11 cellular contexts compared by ENCODE assay signal in genomic region chr18:41940506-41941215, GRCh38. TPM values are rescaled to one million over a fixed set of nuclear protein-coding genes. Genes with fewer than 3 reads are reported as not detected.
A peak's percentile ranks its signal among the peaks of the same experiment; 100 is the strongest.
DNase-seq lines count a peak whose midpoint lies in the region; ATAC-seq, FAIRE-seq and TF ChIP-seq lines count a peak whose summit lies in the region.
"Had no signal": no experiment of that assay in that cellular context is flagged by ENCODE, and none has a peak within 500 bp of the region (broad histone marks: within the 10 kb centered on the region; RNA-seq: fewer than 3 reads in every experiment).

No MANE protein-coding gene starts in this region.

- no peaks in the 10 kb centered on the region for H3K27me3 ChIP-seq in H9 (ENCODE audit: insufficient read depth, low read length)
- no peaks in the 10 kb centered on the region for H3K27me3 ChIP-seq in foreskin keratinocyte

- H3T11ph ChIP-seq in H9 (ENCODE audit: low read length): no peak overlapping the region

- no peak overlapping the region for H3K4me3 Mint-ChIP-seq in H9
- H3K4me3 Mint-ChIP-seq: activated CD8-positive, alpha-beta T cell treated with anti-CD3 and anti-CD28 coated beads for 36 hours had no signal

- no CpG with 5 or more reads among the region's 6 CpGs for WGBS in H9 (ENCODE audit: extremely low coverage, insufficient read length, low lambda C conversion rate)

- no peaks in the 10 kb centered on the region for H3K23me2 ChIP-seq in H9 (ENCODE audit: insufficient read length, low read depth, low read length, poor library complexity, severe bottlenecking)

- H3K18ac ChIP-seq in H9 (ENCODE audit: insufficient read length, low read depth, low read length): no peak overlapping the region

- no peak for TF ChIP-seq POLR2A in GM12891 (IDR thresholded peaks at IDR 0.05; ENCODE audit: low read depth, low read length)

- no peak overlapping the region for H3K4me2 ChIP-seq in H9 (ENCODE audit: insufficient read depth, insufficient read length, low read length)

- no peak overlapping the region for H3K9ac ChIP-seq in H9 (ENCODE audit: extremely low read depth, insufficient read length, low read length)

- H3K27me3 Mint-ChIP-seq in H9 (ENCODE audit: low read depth): no peaks in the 10 kb centered on the region; the same call in 1 of the 2 replicates

- H3K36me3 Mint-ChIP-seq in H9 (ENCODE audit: insufficient read depth in 1 of 3, low read depth in 3 of 3): no peaks in the 10 kb centered on the region; a peak in 1 of 7 replicates

- H3K9me3 Mint-ChIP-seq in H9: no peaks in the 10 kb centered on the region
- H3K9me3 Mint-ChIP-seq: activated CD8-positive, alpha-beta T cell treated with anti-CD3 and anti-CD28 coated beads for 36 hours had no signal

- H3K79me2 ChIP-seq in H9 (ENCODE audit: insufficient read depth, low read length): no peaks in the 10 kb centered on the region

- no peak overlapping the region for H2BK12ac ChIP-seq in H9 (ENCODE audit: insufficient read length, low read depth, low read length)

- H4K5ac ChIP-seq in H9 (ENCODE audit: insufficient read length, low read depth, low read length): no peak overlapping the region

- H3K4me1 Mint-ChIP-seq in H9: peaks cover 8 to 12% of the 10 kb centered on the region in 2 experiments; a peak in 3 of 4 replicates

- H3K27ac ChIP-seq in H9 (ENCODE audit: insufficient read length, low read depth, low read length) (no peak overlapping the region), foreskin keratinocyte (no peak overlapping the region)
- H3K27ac ChIP-seq: adrenal gland had no signal

- TF ChIP-seq CTCF in H9 (conservative IDR thresholded peaks at IDR 0.05) (no peak), foreskin keratinocyte (conservative IDR thresholded peaks at IDR 0.05) (no peak)

- H4K91ac ChIP-seq in H9 (ENCODE audit: insufficient read length, low read depth, low read length): no peak overlapping the region

- no peak overlapping the region for H3K56ac ChIP-seq in H9 (ENCODE audit: insufficient read length, low read depth, low read length)

- H2BK5ac ChIP-seq in H9 (ENCODE audit: insufficient read length, low read length): no peak overlapping the region

- H3K27ac Mint-ChIP-seq in H9: no peak overlapping the region; a peak in 1 of 7 replicates
- H3K27ac Mint-ChIP-seq: activated CD8-positive, alpha-beta T cell treated with anti-CD3 and anti-CD28 coated beads for 36 hours had no signal

- H3K4ac ChIP-seq in H9 (ENCODE audit: low read depth, low read length): no peak overlapping the region

- H2BK15ac ChIP-seq in H9 (ENCODE audit: low read depth, low read length): no peak overlapping the region

- H2BK120ac ChIP-seq in H9 (ENCODE audit: low read depth, low read length, poor library complexity, severe bottlenecking): no peak overlapping the region

- DNase-seq in H9 (peak; percentile 33), T1000 (lab: John Stamatoyannopoulos, UW) (peak; percentile 24), foreskin keratinocyte (peak; percentile 73 to 91), smooth muscle cell of the brain vasculature (ENCODE audit: low read depth, low spot score) (peak; percentile 40), GM12891 (ENCODE audit: insufficient read length, low spot score) (no peak)
- no peak for DNase-seq in stimulated activated naive CD4-positive, alpha-beta T cell (lab: John Stamatoyannopoulos, UW)
- DNase-seq: activated CD8-positive, alpha-beta T cell treated with anti-CD3 and anti-CD28 coated beads for 36 hours; adrenal gland; GDM1; substantia nigra had no signal

- H2AK5ac ChIP-seq in H9 (ENCODE audit: insufficient read length, low read length): no peak overlapping the region

- H3K23ac ChIP-seq in H9 (ENCODE audit: insufficient read length, low read depth, low read length): no peak overlapping the region

- H3K4me1 ChIP-seq in H9 (ENCODE audit: insufficient read depth, low read length) (peaks cover 4% of the 10 kb centered on the region; the same call in 1 of the 2 replicates), foreskin keratinocyte (peaks cover 17% of the 10 kb centered on the region)
- H3K4me1 ChIP-seq: adrenal gland had no signal

- no peak overlapping the region for H2BK20ac ChIP-seq in H9 (ENCODE audit: low read depth, low read length, poor library complexity, severe bottlenecking)

- H3K14ac ChIP-seq in H9 (ENCODE audit: insufficient read depth, low read length): no peak overlapping the region

- no peak overlapping the region for H4K8ac ChIP-seq in H9 (replicated peaks; ENCODE audit: insufficient read length, low read depth, low read length)

- peak overlapping the region; percentile 40 for H2AFZ ChIP-seq in H9 (ENCODE audit: low read length)

- FAIRE-seq in GM12891 (lab: Jason Lieb, UNC): no peak

- H3K9me3 ChIP-seq in H9 (ENCODE audit: control insufficient read depth, low read depth, low read length): no peaks in the 10 kb centered on the region
- H3K9me3 ChIP-seq: adrenal gland had no signal

- H3K79me1 ChIP-seq in H9 (ENCODE audit: insufficient read depth, low read depth, low read length, poor library complexity, severe bottlenecking): no peaks in the 10 kb centered on the region

- peak; percentile 77 for ATAC-seq in foreskin keratinocyte
- ATAC-seq in HG02763 (IDR thresholded peaks at IDR 0.05; ENCODE audit: unreplicated experiment): no peak
- ATAC-seq: activated CD8-positive, alpha-beta T cell treated with anti-CD3 and anti-CD28 coated beads for 36 hours had no signal

- no peaks in the 10 kb centered on the region for H4K20me1 ChIP-seq in H9 (ENCODE audit: control insufficient read depth, insufficient read depth, insufficient read length)

TF ChIP-seq in GM12891, 5 proteins besides CTCF, POLR2A, EP300 and RAD21:
- TF ChIP-seq POLR2AphosphoS5 (IDR thresholded peaks at IDR 0.05; ENCODE audit: low read depth, low read length) (no peak), TAF1 (IDR thresholded peaks at IDR 0.05; ENCODE audit: low read depth, low read length) (no peak), POU2F2 (IDR thresholded peaks at IDR 0.05; ENCODE audit: low read depth, low read length) (no peak), SPI1 (IDR thresholded peaks at IDR 0.05; ENCODE audit: low read depth, low read length) (no peak), PAX5 (IDR thresholded peaks at IDR 0.05; ENCODE audit: insufficient read depth, low read length, severe bottlenecking) (no peak)
TF ChIP-seq in GM12891: peak in this region for 0.

RNA-seq across cellular contexts. Expression of gene PIK3C3, which starts 14.4 kb away (rescaled TPM):
- total RNA-seq in H9 (2021): 48.8 and 52.4 TPM in 2 replicates
- 35.5 and 40.3 TPM in 2 replicates for total RNA-seq in foreskin keratinocyte
- polyA plus RNA-seq in foreskin keratinocyte: 24.9 and 25.8 TPM in 2 replicates
- polyA plus RNA-seq in GM12891 (2012; ENCODE audit: low read depth, missing spikeins): 22.7 TPM

Comparison
In these comparisons a context has a peak if more than half of its experiments do, and no peak if none do; other contexts are left out.
1. DNase-seq: peak in H9 (single experiment), T1000 (single experiment), foreskin keratinocyte (2 of 2) and smooth muscle cell of the brain vasculature (single experiment); none in stimulated activated naive CD4-positive, alpha-beta T cell (0 of 6) and GM12891 (single experiment).